ENCODE assay signal across 1 cellular context in the genomic region with DNA sequence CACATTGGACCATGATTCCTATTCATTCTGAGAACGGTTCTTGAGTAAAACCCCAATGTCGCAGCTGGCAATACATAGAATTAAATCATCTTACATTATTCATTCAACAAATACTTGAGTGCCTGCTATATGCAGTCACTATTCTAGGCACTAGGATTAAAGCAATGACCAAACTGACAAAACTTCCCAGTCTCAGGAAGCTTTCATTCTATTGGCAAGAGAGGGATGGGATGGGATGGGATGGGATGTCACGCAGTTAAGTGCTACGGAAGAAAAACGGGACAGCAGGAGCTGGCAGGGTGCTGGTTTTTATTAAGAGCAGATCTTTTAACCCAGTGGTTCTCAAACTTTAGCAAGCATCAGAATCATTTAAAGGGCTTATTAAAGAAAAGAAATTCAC.
TF ChIP-seq lines count a peak whose summit lies in the region.

No MANE protein-coding gene starts in this region.

TF ChIP-seq in GM12878, 131 proteins besides CTCF, POLR2A, EP300 and RAD21 (continued from another document):
- TF ChIP-seq, protein P1, sequence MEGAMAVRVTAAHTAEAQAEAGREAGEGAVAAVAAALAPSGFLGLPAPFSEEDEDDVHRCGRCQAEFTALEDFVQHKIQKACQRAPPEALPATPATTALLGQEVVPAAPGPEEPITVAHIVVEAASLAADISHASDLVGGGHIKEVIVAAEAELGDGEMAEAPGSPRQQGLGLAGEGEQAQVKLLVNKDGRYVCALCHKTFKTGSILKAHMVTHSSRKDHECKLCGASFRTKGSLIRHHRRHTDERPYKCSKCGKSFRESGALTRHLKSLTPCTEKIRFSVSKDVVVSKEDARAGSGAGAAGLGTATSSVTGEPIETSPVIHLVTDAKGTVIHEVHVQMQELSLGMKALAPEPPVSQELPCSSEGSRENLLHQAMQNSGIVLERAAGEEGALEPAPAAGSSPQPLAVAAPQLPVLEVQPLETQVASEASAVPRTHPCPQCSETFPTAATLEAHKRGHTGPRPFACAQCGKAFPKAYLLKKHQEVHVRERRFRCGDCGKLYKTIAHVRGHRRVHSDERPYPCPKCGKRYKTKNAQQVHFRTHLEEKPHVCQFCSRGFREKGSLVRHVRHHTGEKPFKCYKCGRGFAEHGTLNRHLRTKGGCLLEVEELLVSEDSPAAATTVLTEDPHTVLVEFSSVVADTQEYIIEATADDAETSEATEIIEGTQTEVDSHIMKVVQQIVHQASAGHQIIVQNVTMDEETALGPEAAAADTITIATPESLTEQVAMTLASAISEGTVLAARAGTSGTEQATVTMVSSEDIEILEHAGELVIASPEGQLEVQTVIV (IDR thresholded peaks at IDR 0.05; ENCODE audit: borderline replicate concordance, partially characterized antibody), result no peak
- no peak for TF ChIP-seq CHD1 (IDR thresholded peaks at IDR 0.05; ENCODE audit: low read depth, low read length)
- TF ChIP-seq CHD4 (IDR thresholded peaks at IDR 0.05), result no peak
- no peak for TF ChIP-seq IKZF2 (IDR thresholded peaks at IDR 0.05)
- no peak for TF ChIP-seq KAT2A (conservative IDR thresholded peaks at IDR 0.05; ENCODE audit: control insufficient read depth, low read depth, low read length)
